15 cellular contexts compared by ENCODE assay signal in the genomic region with DNA sequence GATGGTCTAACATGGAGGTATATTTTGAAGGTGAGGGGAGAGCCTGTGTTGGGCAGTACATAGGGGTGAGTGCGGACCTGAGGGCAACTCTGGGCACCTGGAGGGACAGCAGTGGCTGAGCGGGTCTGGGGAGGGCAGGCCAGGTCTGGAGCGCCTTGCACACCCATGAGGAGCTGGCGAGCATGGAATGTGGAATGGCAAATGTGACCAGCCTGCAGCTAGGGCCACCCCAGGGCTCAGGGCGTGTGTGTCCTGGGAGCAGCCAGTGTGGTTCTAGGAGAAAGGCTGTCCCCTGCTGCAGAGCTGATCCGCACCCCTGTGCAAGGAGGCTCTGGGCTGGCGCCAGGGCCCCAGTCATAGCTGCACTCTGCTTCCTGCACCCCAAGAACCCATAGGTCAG. TPM values are rescaled to one million over a fixed set of nuclear protein-coding genes. Genes with fewer than 3 reads are reported as not detected.
DNase-seq lines count a peak whose midpoint lies in the region; ATAC-seq and TF ChIP-seq lines count a peak whose summit lies in the region.
"Had no signal": no experiment of that assay in that cellular context is flagged by ENCODE, and none has a peak within 500 bp of the region (broad histone marks: within the 10 kb centered on the region; RNA-seq: fewer than 3 reads in every experiment).

No MANE protein-coding gene starts in this region.

- POLR2A ChIA-PET in HEK293T (lab: Yijun Ruan, JAX), result no interaction called here

- no peaks in the 10 kb centered on the region for H3K27me3 Mint-ChIP-seq in endodermal cell (ENCODE audit: insufficient read depth)
- no peaks in the 10 kb centered on the region for H3K27me3 Mint-ChIP-seq in stimulated activated memory B cell treated with anti-CD40 and anti-IgM and Interleukin-4, amounts not matched to agents 10 μg/mL and 1 μg/mL and 100 μg/mL, for 72 hours
- H3K27me3 Mint-ChIP-seq: CD4-positive, CD25-positive, alpha-beta regulatory T cell; IgD-negative memory B cell had no signal

- no peak for TF ChIP-seq CTCF in endodermal cell (conservative IDR thresholded peaks at IDR 0.05)

- H3K27ac Mint-ChIP-seq in endodermal cell, result peak overlapping the region; percentile 48
- H3K27ac Mint-ChIP-seq in stimulated activated memory B cell treated with anti-CD40 and anti-IgM and Interleukin-4, amounts not matched to agents 10 μg/mL and 1 μg/mL and 100 μg/mL, for 72 hours, result no peak overlapping the region

- CTCF ChIA-PET in HEK293T (lab: Yijun Ruan, JAX), result no interaction called here

- H3K4me3 ChIP-seq in right cardiac atrium (ENCODE audit: low read length), result no peak overlapping the region
- no peak overlapping the region for H3K4me3 ChIP-seq in endodermal cell (ENCODE audit: low read length)
- H3K4me3 ChIP-seq in aorta (ENCODE audit: low read length in 2 of 2), result no peak overlapping the region
- H3K4me3 ChIP-seq: BLaER1 treated with 17β-estradiol and CSF1 and Interleukin-3, amounts not matched to agents 10 nM and 100 nM had no signal

- H3K9me3 Mint-ChIP-seq in endodermal cell, result no peaks in the 10 kb centered on the region
- no peaks in the 10 kb centered on the region for H3K9me3 Mint-ChIP-seq in stimulated activated memory B cell treated with anti-CD40 and anti-IgM and Interleukin-4, amounts not matched to agents 10 μg/mL and 1 μg/mL and 100 μg/mL, for 72 hours
- H3K9me3 Mint-ChIP-seq: CD4-positive, CD25-positive, alpha-beta regulatory T cell; IgD-negative memory B cell had no signal

- H3K9me3 ChIP-seq in right cardiac atrium (ENCODE audit: control insufficient read depth, low read length) (no peaks in the 10 kb centered on the region), endodermal cell (ENCODE audit: control insufficient read depth, low read length) (no peaks in the 10 kb centered on the region), aorta (ENCODE audit: control insufficient read depth, low read length) (no peaks in the 10 kb centered on the region)
- H3K9me3 ChIP-seq: BLaER1 treated with 17β-estradiol and CSF1 and Interleukin-3, amounts not matched to agents 10 nM and 100 nM had no signal

- peak in 2 of 3 donors; percentile 14 to 37 for DNase-seq in right cardiac atrium
- DNase-seq in left cardiac atrium, result no peak
- no peak for DNase-seq in endodermal cell
- no peak for DNase-seq in HEK293T (ENCODE audit: extremely low spot score)
- no peak for DNase-seq in aorta
- no peak for DNase-seq in NCI-H2081 treated with DMSO at 0.1 percent for 48 hours (lab: John Stamatoyannopoulos, UW)
- DNase-seq: AML-193; CD4-positive, CD25-positive, alpha-beta regulatory T cell; DMS53; GF-D8 had no signal

- ATAC-seq in right cardiac atrium, result no peak
- no peak for ATAC-seq in left cardiac atrium
- ATAC-seq in stimulated activated memory B cell treated with anti-CD40 and anti-IgM and Interleukin-4, amounts not matched to agents 10 μg/mL and 1 μg/mL and 100 μg/mL, for 72 hours, result peak; percentile 16
- ATAC-seq in aorta (ENCODE audit: low FRiP score), result no peak
- ATAC-seq: HCT116 had no signal

- H3K9ac ChIP-seq in endodermal cell (ENCODE audit: extremely low read depth, low read length, poor library complexity, severe bottlenecking), result no peak overlapping the region
- H3K9ac ChIP-seq: BLaER1 treated with 17β-estradiol and CSF1 and Interleukin-3, amounts not matched to agents 10 nM and 100 nM had no signal

- H3K36me3 Mint-ChIP-seq in endodermal cell (ENCODE audit: low read depth), result peaks cover 52% of the 10 kb centered on the region
- peaks cover 35% of the 10 kb centered on the region for H3K36me3 Mint-ChIP-seq in stimulated activated memory B cell treated with anti-CD40 and anti-IgM and Interleukin-4, amounts not matched to agents 10 μg/mL and 1 μg/mL and 100 μg/mL, for 72 hours
- H3K36me3 Mint-ChIP-seq: CD4-positive, CD25-positive, alpha-beta regulatory T cell; IgD-negative memory B cell had no signal

- intact Hi-C loops in right cardiac atrium (cut with DNase I), result no loop called here
- intact Hi-C loops in left cardiac atrium (cut with DNase I), result no loop called here
- intact Hi-C loops in aorta (cut with DNase I), result no loop called here

- H3K4me1 ChIP-seq in right cardiac atrium (ENCODE audit: control insufficient read depth, insufficient read depth, low read length) (no peaks in the 10 kb centered on the region), endodermal cell (ENCODE audit: control insufficient read depth, insufficient read depth, low read length) (no peaks in the 10 kb centered on the region), aorta (ENCODE audit: control insufficient read depth in 1 of 2, insufficient read depth in 2 of 2, low read length in 2 of 2) (no peaks in the 10 kb centered on the region)

- peaks cover 43% of the 10 kb centered on the region for H3K36me3 ChIP-seq in endodermal cell (ENCODE audit: control insufficient read depth, insufficient read depth, low read length)
- peaks cover 0 to 2% of the 10 kb centered on the region in 2 donors for H3K36me3 ChIP-seq in aorta (ENCODE audit: control insufficient read depth in 1 of 2, insufficient read depth in 2 of 2, low read length in 1 of 2)

- WGBS in right cardiac atrium, result 97% methylated on average over 7 of the region's 7 CpGs
- 84 to 88% methylated on average over 4 to 7 of the region's 7 CpGs for WGBS in endodermal cell (ENCODE audit: insufficient coverage in 1 of 2, insufficient read length in 1 of 2), 2 experiments
- WGBS in aorta, 2 donors, result 91 to 94% methylated on average over 7 of the region's 7 CpGs

- no peaks in the 10 kb centered on the region for H3K27me3 ChIP-seq in right cardiac atrium (ENCODE audit: control insufficient read depth, insufficient read depth)
- H3K27me3 ChIP-seq in endodermal cell (ENCODE audit: control insufficient read depth, insufficient read depth, low read length, poor library complexity, severe bottlenecking), result no peaks in the 10 kb centered on the region
- no peaks in the 10 kb centered on the region for H3K27me3 ChIP-seq in aorta (ENCODE audit: control insufficient read depth in 1 of 2, insufficient read depth in 2 of 2, low read length in 1 of 2)
- H3K27me3 ChIP-seq: BLaER1 treated with 17β-estradiol and CSF1 and Interleukin-3, amounts not matched to agents 10 nM and 100 nM had no signal

- no peak overlapping the region for H3K27ac ChIP-seq in right cardiac atrium (ENCODE audit: low read length)
- no peak overlapping the region for H3K27ac ChIP-seq in endodermal cell (ENCODE audit: low read depth, low read length)
- H3K27ac ChIP-seq in aorta (ENCODE audit: low read depth in 1 of 2, low read length in 2 of 2), result no peak overlapping the region
- H3K27ac ChIP-seq: 22Rv1 had no signal

- H3K4me3 Mint-ChIP-seq in endodermal cell, result no peak overlapping the region
- H3K4me3 Mint-ChIP-seq in stimulated activated memory B cell treated with anti-CD40 and anti-IgM and Interleukin-4, amounts not matched to agents 10 μg/mL and 1 μg/mL and 100 μg/mL, for 72 hours, result no peak overlapping the region
- H3K4me3 Mint-ChIP-seq: CD4-positive, CD25-positive, alpha-beta regulatory T cell had no signal

- H3K4me1 Mint-ChIP-seq in endodermal cell, result no peaks in the 10 kb centered on the region
- no peaks in the 10 kb centered on the region for H3K4me1 Mint-ChIP-seq in stimulated activated memory B cell treated with anti-CD40 and anti-IgM and Interleukin-4, amounts not matched to agents 10 μg/mL and 1 μg/mL and 100 μg/mL, for 72 hours
- H3K4me1 Mint-ChIP-seq: CD4-positive, CD25-positive, alpha-beta regulatory T cell; IgD-negative memory B cell had no signal

TF ChIP-seq in HEK293T, 16 proteins besides CTCF, POLR2A, EP300 and RAD21:
- no peak for TF ChIP-seq FOXM1 (IDR thresholded peaks at IDR 0.05; ENCODE audit: borderline replicate concordance)
- no peak for TF ChIP-seq ELF4 (IDR thresholded peaks at IDR 0.05)
- TF ChIP-seq ZNF384 (IDR thresholded peaks at IDR 0.05), result no peak
- TF ChIP-seq CTBP1 (IDR thresholded peaks at IDR 0.05; ENCODE audit: borderline replicate concordance), result no peak
- TF ChIP-seq BHLHE40 (IDR thresholded peaks at IDR 0.05; ENCODE audit: borderline replicate concordance), result no peak
- TF ChIP-seq SUZ12 (IDR thresholded peaks at IDR 0.05), result no peak
- TF ChIP-seq LEF1 (IDR thresholded peaks at IDR 0.05; ENCODE audit: borderline replicate concordance), result no peak
- TF ChIP-seq, protein P1, sequence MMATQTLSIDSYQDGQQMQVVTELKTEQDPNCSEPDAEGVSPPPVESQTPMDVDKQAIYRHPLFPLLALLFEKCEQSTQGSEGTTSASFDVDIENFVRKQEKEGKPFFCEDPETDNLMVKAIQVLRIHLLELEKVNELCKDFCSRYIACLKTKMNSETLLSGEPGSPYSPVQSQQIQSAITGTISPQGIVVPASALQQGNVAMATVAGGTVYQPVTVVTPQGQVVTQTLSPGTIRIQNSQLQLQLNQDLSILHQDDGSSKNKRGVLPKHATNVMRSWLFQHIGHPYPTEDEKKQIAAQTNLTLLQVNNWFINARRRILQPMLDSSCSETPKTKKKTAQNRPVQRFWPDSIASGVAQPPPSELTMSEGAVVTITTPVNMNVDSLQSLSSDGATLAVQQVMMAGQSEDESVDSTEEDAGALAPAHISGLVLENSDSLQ (IDR thresholded peaks at IDR 0.05), result no peak
- no peak for TF ChIP-seq FOXA1 (IDR thresholded peaks at IDR 0.05)
- TF ChIP-seq HDGF (IDR thresholded peaks at IDR 0.05; ENCODE audit: borderline replicate concordance), result no peak
- TF ChIP-seq FOXK2 (IDR thresholded peaks at IDR 0.05), result no peak
- no peak for TF ChIP-seq ARNT (IDR thresholded peaks at IDR 0.05)
- TF ChIP-seq NFRKB (IDR thresholded peaks at IDR 0.05), result no peak
- TF ChIP-seq SP1 (IDR thresholded peaks at IDR 0.05), result no peak
- no peak for TF ChIP-seq L3MBTL2 (conservative IDR thresholded peaks at IDR 0.05)
- TF ChIP-seq TARDBP (IDR thresholded peaks at IDR 0.05), result no peak

RNA-seq across cellular contexts. Expression of a gene that starts 24.5 kb away (rescaled TPM):
- total RNA-seq in right cardiac atrium (10 to 100 TPM in 3 of 4 donors, 1 to 10 TPM in 1; 9.5 to 13.2 (median 11.8) TPM), left cardiac atrium (10 to 100 TPM in 1 of 2 donors, 1 to 10 TPM in 1; 9.8 to 11.3 TPM), endodermal cell (10 to 100 TPM; 22.3 to 28.9 TPM), aorta (1 to 10 TPM; 6.2 to 6.3 TPM)
- polyA plus RNA-seq in right cardiac atrium (6.7 TPM), aorta (1 to 10 TPM; 1.1 to 2.7 TPM)
- 39.9 TPM for polyA plus RNA-seq in endodermal cell (2013, experiment 1 of 2)
- 39.2 TPM for polyA plus RNA-seq in endodermal cell (2013, experiment 2 of 2)

RNA-seq across cellular contexts. Expression of a gene that starts 32.4 kb away (rescaled TPM):
- total RNA-seq in right cardiac atrium (10 to 100 TPM; 28.8 to 36.0 (median 33.9) TPM), left cardiac atrium (10 to 100 TPM; 30.8 to 31.3 TPM), endodermal cell (10 to 100 TPM; 27.4 to 32.2 TPM), aorta (10 to 100 TPM; 49.8 to 65.1 TPM)
- polyA plus RNA-seq in right cardiac atrium (26.4 TPM), aorta (10 to 100 TPM; 10.3 to 39.0 TPM)
- 21.0 TPM for polyA plus RNA-seq in endodermal cell (2013, experiment 1 of 2)
- 18.5 TPM for polyA plus RNA-seq in endodermal cell (2013, experiment 2 of 2)

Comparison
In these comparisons a context has a peak if more than half of its experiments do, and no peak if none do; other contexts are left out.
1. DNase-seq: peak in right cardiac atrium (2 of 3); none in left cardiac atrium (single experiment), endodermal cell (single experiment), HEK293T (single experiment), aorta (0 of 2) and NCI-H2081 treated with DMSO at 0.1 percent for 48 hours (single experiment).